ENCODE assay signal across 11 cellular contexts in genomic region chr2:127770973-127771735, GRCh38. TPM values are rescaled to one million over a fixed set of nuclear protein-coding genes. Genes with fewer than 3 reads are reported as not detected.
A peak's percentile ranks its signal among the peaks of the same experiment; 100 is the strongest.
DNase-seq lines count a peak whose midpoint lies in the region; ATAC-seq and TF ChIP-seq lines count a peak whose summit lies in the region.
"Had no signal": no experiment of that assay in that cellular context is flagged by ENCODE, and none has a peak within 500 bp of the region (broad histone marks: within the 10 kb centered on the region; RNA-seq: fewer than 3 reads in every experiment).

No MANE protein-coding gene starts in this region.

- H3K27me3 ChIP-seq in PC-3 (ENCODE audit: low read length): no peaks in the 10 kb centered on the region

- POLR2A ChIA-PET in PC-3 (lab: Charles Lee; ENCODE audit: unreplicated experiment): no interaction called here
- POLR2A ChIA-PET in activated CD8-positive, alpha-beta T cell treated with anti-CD3 and anti-CD28 coated beads for 36 hours (lab: Charles Lee): no interaction called here

- peak; percentile 66 for DNase-seq in GM03348 (ENCODE audit: low spot score)
- peak; percentile 83 for DNase-seq in PC-3
- DNase-seq in dermis microvascular lymphatic vessel endothelial cell (ENCODE audit: low read depth in 2 of 2): peak; percentile 2 to 78
- DNase-seq in nephron progenitor cell: no peak
- DNase-seq in activated CD8-positive, alpha-beta T cell treated with anti-CD3 and anti-CD28 coated beads for 36 hours: no peak
- no peak for DNase-seq in natural killer cell
- no peak for DNase-seq in dedifferentiated amniotic fluid mesenchymal stem cell (ENCODE audit: extremely low spot score)
- DNase-seq: activated CD4-positive, alpha-beta memory T cell treated with anti-CD3 and anti-CD28 coated beads, Interleukin-2, amount 10 ng/mL, durations not matched to agents 7 days and 5 days; NCI-H1694 treated with DMSO at 0.1 percent for 48 hours had no signal

- H3K79me2 ChIP-seq in PC-3 (ENCODE audit: low read length): peaks cover 59% of the 10 kb centered on the region

- H3K4me3 Mint-ChIP-seq in nephron progenitor cell (no peak overlapping the region), natural killer cell (no peak overlapping the region)
- H3K4me3 Mint-ChIP-seq in activated CD8-positive, alpha-beta T cell treated with anti-CD3 and anti-CD28 coated beads for 36 hours: no peak overlapping the region
- H3K4me3 Mint-ChIP-seq: activated CD4-positive, alpha-beta memory T cell treated with anti-CD3 and anti-CD28 coated beads, Interleukin-2, amount 10 ng/mL, durations not matched to agents 7 days and 5 days had no signal

- H4K20me1 ChIP-seq in PC-3 (ENCODE audit: low read length): 0 out of 2 replicates have a peak, but pooled peaks cover 7% of the 10 kb centered on the region

- H3K36me3 ChIP-seq in PC-3 (ENCODE audit: low read depth, low read length): peaks cover 22% of the 10 kb centered on the region; the same call in 1 of the 2 replicates

- no peaks in the 10 kb centered on the region for H3K9me3 ChIP-seq in PC-3 (ENCODE audit: low read length)

- H3K9me3 Mint-ChIP-seq in nephron progenitor cell: no peaks in the 10 kb centered on the region
- H3K9me3 Mint-ChIP-seq in activated CD8-positive, alpha-beta T cell treated with anti-CD3 and anti-CD28 coated beads for 36 hours: no peaks in the 10 kb centered on the region
- H3K9me3 Mint-ChIP-seq in natural killer cell: no peaks in the 10 kb centered on the region
- H3K9me3 Mint-ChIP-seq: activated CD4-positive, alpha-beta memory T cell treated with anti-CD3 and anti-CD28 coated beads, Interleukin-2, amount 10 ng/mL, durations not matched to agents 7 days and 5 days had no signal

- peak overlapping the region; percentile 80 for H3K27ac ChIP-seq in PC-3 (ENCODE audit: low read length)

- H2AFZ ChIP-seq in PC-3 (ENCODE audit: low read length): no peak overlapping the region

- H3K4me3 ChIP-seq in PC-3 (ENCODE audit: low read length): no peak overlapping the region

- TF ChIP-seq CTCF in PC-3 (conservative IDR thresholded peaks at IDR 0.05; ENCODE audit: low read depth, low read length) (no peak), nephron progenitor cell (IDR thresholded peaks at IDR 0.05) (no peak), natural killer cell (IDR thresholded peaks at IDR 0.05) (no peak)
- TF ChIP-seq CTCF in activated CD8-positive, alpha-beta T cell treated with anti-CD3 and anti-CD28 coated beads for 36 hours (IDR thresholded peaks at IDR 0.05): no peak

- H3K36me3 Mint-ChIP-seq in nephron progenitor cell (ENCODE audit: low read depth) (peaks cover 43% of the 10 kb centered on the region), natural killer cell (no peaks in the 10 kb centered on the region)
- peaks cover 20% of the 10 kb centered on the region for H3K36me3 Mint-ChIP-seq in activated CD8-positive, alpha-beta T cell treated with anti-CD3 and anti-CD28 coated beads for 36 hours (ENCODE audit: low read depth)

- peaks cover 20% of the 10 kb centered on the region for H3K4me1 ChIP-seq in PC-3 (ENCODE audit: insufficient read depth, low read length)

- 0 out of 2 replicates have a peak overlapping the region, but pooled peaks have one; percentile 33 for H3K9ac ChIP-seq in PC-3 (ENCODE audit: low read length)

- peak overlapping the region; percentile 23 for H3K4me2 ChIP-seq in PC-3 (ENCODE audit: low read length)

- H3K27me3 Mint-ChIP-seq in nephron progenitor cell (ENCODE audit: low read depth, poor library complexity) (no peaks in the 10 kb centered on the region), natural killer cell (ENCODE audit: low read depth in 2 of 2) (no peaks in the 10 kb centered on the region)
- no peaks in the 10 kb centered on the region for H3K27me3 Mint-ChIP-seq in activated CD8-positive, alpha-beta T cell treated with anti-CD3 and anti-CD28 coated beads for 36 hours
- H3K27me3 Mint-ChIP-seq: activated CD4-positive, alpha-beta memory T cell treated with anti-CD3 and anti-CD28 coated beads, Interleukin-2, amount 10 ng/mL, durations not matched to agents 7 days and 5 days had no signal

- H3K9me2 ChIP-seq in PC-3 (replicated peaks; ENCODE audit: low read length): no peaks in the 10 kb centered on the region

- peaks cover 17% of the 10 kb centered on the region for H3K4me1 Mint-ChIP-seq in nephron progenitor cell
- H3K4me1 Mint-ChIP-seq in activated CD8-positive, alpha-beta T cell treated with anti-CD3 and anti-CD28 coated beads for 36 hours (ENCODE audit: low read depth): peaks cover 17% of the 10 kb centered on the region
- H3K4me1 Mint-ChIP-seq in natural killer cell: peaks cover 23 to 25% of the 10 kb centered on the region in 2 donors

- BruUV-seq in PC-3 (replicated peaks; lab: Mats Ljungman, UMichigan): TSS peak; percentile 79

- intact Hi-C loops in PC-3 (cut with micrococcal nuclease) (loop anchor here (5.0 to 10.0 kb wide), 2 partner anchors 36 to 84 kb away; partner anchors contain the start of gene POLR2D), natural killer cell (cut with micrococcal nuclease) (no loop called here)
- intact Hi-C loops in activated CD8-positive, alpha-beta T cell treated with anti-CD3 and anti-CD28 coated beads for 36 hours (cut with micrococcal nuclease): no loop called here

- peak overlapping the region; percentile 87 for H3K27ac Mint-ChIP-seq in nephron progenitor cell
- H3K27ac Mint-ChIP-seq in activated CD8-positive, alpha-beta T cell treated with anti-CD3 and anti-CD28 coated beads for 36 hours: no peak overlapping the region
- H3K27ac Mint-ChIP-seq in natural killer cell: peak overlapping the region in 1 of 2 donors; percentile 45
- H3K27ac Mint-ChIP-seq: activated CD4-positive, alpha-beta memory T cell treated with anti-CD3 and anti-CD28 coated beads, Interleukin-2, amount 10 ng/mL, durations not matched to agents 7 days and 5 days had no signal

- CTCF ChIA-PET in PC-3 (lab: Charles Lee): no interaction called here
- CTCF ChIA-PET in activated CD8-positive, alpha-beta T cell treated with anti-CD3 and anti-CD28 coated beads for 36 hours (lab: Charles Lee): no interaction called here

- H3F3A ChIP-seq in PC-3 (ENCODE audit: low read length, unreplicated experiment): no peaks in the 10 kb centered on the region

- peak; percentile 94 for ATAC-seq in PC-3
- no peak for ATAC-seq in GM18858 (IDR thresholded peaks at IDR 0.05; ENCODE audit: unreplicated experiment)
- ATAC-seq in activated CD8-positive, alpha-beta T cell treated with anti-CD3 and anti-CD28 coated beads for 36 hours: no peak
- ATAC-seq in natural killer cell: no peak
- ATAC-seq: Right ventricle myocardium inferior had no signal

RNA-seq across cellular contexts. Expression of gene WDR33, which starts 39.8 kb away (rescaled TPM):
- total RNA-seq in PC-3 (2014; rRNA removed): 31.4 and 31.7 TPM in 2 replicates
- total RNA-seq in dermis microvascular lymphatic vessel endothelial cell: 21.3 and 22.0 TPM in 2 replicates
- total RNA-seq in activated CD8-positive, alpha-beta T cell treated with anti-CD3 and anti-CD28 coated beads for 36 hours: 10 to 100 TPM; 71.4 to 74.6 TPM
- total RNA-seq in natural killer cell: 10 to 100 TPM; 55.2 to 78.4 (median 55.3) TPM

Comparison
In these comparisons a context has a peak if more than half of its experiments do, and no peak if none do; other contexts are left out.
1. DNase-seq: peak in GM03348 (single experiment), PC-3 (single experiment) and dermis microvascular lymphatic vessel endothelial cell (2 of 2); none in nephron progenitor cell (single experiment), activated CD8-positive, alpha-beta T cell treated with anti-CD3 and anti-CD28 coated beads for 36 hours (single experiment), natural killer cell (single experiment) and dedifferentiated amniotic fluid mesenchymal stem cell (single experiment).